Comparison of ENCODE assay signal across 15 cellular contexts in the genomic region with DNA sequence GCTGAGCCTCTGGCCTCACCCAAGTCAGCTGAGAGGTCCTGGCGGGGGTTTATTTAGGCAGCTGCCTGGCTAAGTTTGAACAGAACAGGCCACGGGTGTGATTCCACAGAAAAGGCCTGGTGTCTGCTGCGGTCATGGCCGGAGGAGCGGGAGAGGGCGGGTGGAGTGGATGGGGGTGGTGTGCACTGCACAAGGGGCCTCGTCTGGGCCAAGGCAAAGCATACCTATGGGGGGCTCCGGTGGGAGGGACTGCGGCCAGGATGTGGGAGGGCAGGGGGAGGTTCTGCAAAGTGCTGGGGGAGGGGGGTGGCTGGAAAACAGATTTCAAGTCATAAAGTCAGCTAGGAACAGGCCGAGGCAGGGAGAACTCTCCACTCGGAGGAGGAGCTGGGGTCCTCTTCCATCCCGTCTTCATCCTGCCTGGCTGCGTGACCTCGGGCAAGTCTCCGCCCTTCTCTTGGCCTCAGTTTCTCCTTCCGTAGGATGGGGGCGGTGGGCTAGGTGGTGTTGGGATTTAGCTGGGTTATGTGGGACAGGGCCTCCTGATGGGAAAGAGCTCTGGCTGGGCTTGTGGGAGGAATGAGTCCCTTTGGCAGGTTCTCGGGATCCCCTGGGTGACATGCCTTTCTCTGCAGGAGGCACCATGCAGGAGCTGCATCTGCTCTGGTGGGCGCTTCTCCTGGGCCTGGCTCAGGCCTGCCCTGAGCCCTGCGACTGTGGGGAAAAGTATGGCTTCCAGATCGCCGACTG. TPM values are rescaled to one million over a fixed set of nuclear protein-coding genes. Genes with fewer than 3 reads are reported as not detected.
DNase-seq lines count a peak whose midpoint lies in the region; ATAC-seq and TF ChIP-seq lines count a peak whose summit lies in the region.
"Had no signal": no experiment of that assay in that cellular context is flagged by ENCODE, and none has a peak within 500 bp of the region (broad histone marks: within the 10 kb centered on the region; RNA-seq: fewer than 3 reads in every experiment).

No MANE protein-coding gene starts in this region.

- no peak overlapping the region for H3K27ac Mint-ChIP-seq in T-helper 2 cell treated with Interferon-gamma antibody and Interleukin-4, amounts not matched to agents 5 μg/mL and 100 μg/mL, for 36 hours

- no peak overlapping the region for H3K9ac ChIP-seq in muscle layer of colon (ENCODE audit: low read length)

- H3K4me3 ChIP-seq in fibroblast of the aortic adventitia (ENCODE audit: low read depth, low read length) (peak overlapping the region; percentile 77), muscle layer of colon (ENCODE audit: low read depth in 1 of 2, low read length in 2 of 2) (peak overlapping the region; percentile 8 to 62), thyroid gland (replicated peaks in 1 of 3) (peak overlapping the region in 1 of 3 donors; percentile 32)
- H3K4me3 ChIP-seq: body of pancreas, HAP-1 had no signal

- H3K27ac ChIP-seq in muscle layer of colon (ENCODE audit: low read depth, low read length) (peak overlapping the region; percentile 64), thyroid gland (peak overlapping the region; percentile 82 to 93 (median 83))

- TF ChIP-seq CTCF in fibroblast of the aortic adventitia (IDR thresholded peaks at IDR 0.05; ENCODE audit: insufficient read depth, low read length) = no peak
- TF ChIP-seq CTCF in thyroid gland (IDR thresholded peaks at IDR 0.05) = no peak

- TF ChIP-seq POLR2A in thyroid gland (IDR thresholded peaks at IDR 0.05) = no peak

- no peak overlapping the region for H3K4me3 Mint-ChIP-seq in T-helper 2 cell treated with Interferon-gamma antibody and Interleukin-4, amounts not matched to agents 5 μg/mL and 100 μg/mL, for 36 hours

- H3K9me3 ChIP-seq in muscle layer of colon (ENCODE audit: low read length) = no peaks in the 10 kb centered on the region
- H3K9me3 ChIP-seq in thyroid gland = no peaks in the 10 kb centered on the region
- H3K9me3 ChIP-seq: body of pancreas, HAP-1 had no signal

- H3K36me3 ChIP-seq in muscle layer of colon (ENCODE audit: insufficient read depth, low read length) = no peaks in the 10 kb centered on the region
- no peaks in the 10 kb centered on the region for H3K36me3 ChIP-seq in thyroid gland
- H3K36me3 ChIP-seq: HAP-1 had no signal

- intact Hi-C loops in thyroid gland (cut with DNase I) = no loop called here

- no peaks in the 10 kb centered on the region for H3K4me1 Mint-ChIP-seq in T-helper 2 cell treated with Interferon-gamma antibody and Interleukin-4, amounts not matched to agents 5 μg/mL and 100 μg/mL, for 36 hours (ENCODE audit: low read depth)

- peak; percentile 17 for DNase-seq in SW480 (ENCODE audit: low spot score)
- peak; percentile 74 for DNase-seq in fibroblast of the aortic adventitia (ENCODE audit: low read depth)
- peak; percentile 70 to 79 for DNase-seq in thyroid gland
- no peak for DNase-seq in stimulated activated naive CD8-positive, alpha-beta T cell treated with anti-CD3 and anti-CD28 coated beads, Interleukin-15, Interleukin-2, amounts not matched to agents 100 U/mL and 50 U/mL, for 24 hours
- no peak for DNase-seq in activated T-cell treated with anti-CD3 and anti-CD28 coated beads, Interleukin-2, amount 50 U/mL, for 48 hours
- DNase-seq in T-helper 2 cell treated with Interferon-gamma antibody and Interleukin-4, amounts not matched to agents 5 μg/mL and 100 μg/mL, for 36 hours (ENCODE audit: low spot score) = no peak
- DNase-seq: MM.1S; stimulated activated CD4-positive, alpha-beta T cell treated with anti-CD3 and anti-CD28 coated beads, Interleukin-4, amount 100 ng/mL, for 24 hours had no signal

- H3K4me1 ChIP-seq in muscle layer of colon (ENCODE audit: insufficient read depth, low read length) (peaks cover 51% of the 10 kb centered on the region), thyroid gland (peaks cover 33 to 73% of the 10 kb centered on the region in 2 donors)

- H3K27me3 ChIP-seq in muscle layer of colon (ENCODE audit: control insufficient read depth in 1 of 2, insufficient read depth in 2 of 2, low read length in 2 of 2) = no peaks in the 10 kb centered on the region
- H3K27me3 ChIP-seq in thyroid gland = no peaks in the 10 kb centered on the region
- H3K27me3 ChIP-seq: body of pancreas had no signal

- H3K36me3 Mint-ChIP-seq in T-helper 2 cell treated with Interferon-gamma antibody and Interleukin-4, amounts not matched to agents 5 μg/mL and 100 μg/mL, for 36 hours (ENCODE audit: low read depth) = no peaks in the 10 kb centered on the region

- ATAC-seq in stimulated activated naive CD8-positive, alpha-beta T cell treated with anti-CD3 and anti-CD28 coated beads, Interleukin-15, Interleukin-2, amounts not matched to agents 100 U/mL and 50 U/mL, for 24 hours = no peak
- ATAC-seq in HG02623 (IDR thresholded peaks at IDR 0.05; ENCODE audit: unreplicated experiment) = no peak

- H3K27me3 Mint-ChIP-seq in T-helper 2 cell treated with Interferon-gamma antibody and Interleukin-4, amounts not matched to agents 5 μg/mL and 100 μg/mL, for 36 hours (ENCODE audit: low read depth) = peaks cover 2% of the 10 kb centered on the region

- no peaks in the 10 kb centered on the region for H3K9me3 Mint-ChIP-seq in T-helper 2 cell treated with Interferon-gamma antibody and Interleukin-4, amounts not matched to agents 5 μg/mL and 100 μg/mL, for 36 hours

- WGBS in thyroid gland, 2 donors = 37 to 48% methylated on average over 18 to 21 of the region's 22 CpGs

RNA-seq across cellular contexts. Expression of gene ISLR, which starts 0.9 kb away (rescaled TPM):
- 163 and 243 TPM in 2 replicates for total RNA-seq in fibroblast of the aortic adventitia (ENCODE audit: low replicate concordance)
- total RNA-seq in thyroid gland = 100 to 1,000 TPM in 2 of 4 donors, 10 to 100 TPM in 2; 90.8 to 151 (median 97.7) TPM
- total RNA-seq: activated CD8-positive, alpha-beta memory T cell treated with anti-CD3 and anti-CD28 coated beads for 36 hours; mononuclear cell; NCI-H460 had no signal

RNA-seq across cellular contexts. Expression of gene STRA6, which starts 28.2 kb away (rescaled TPM):
- 0.18 and 0.25 TPM in 2 replicates for total RNA-seq in fibroblast of the aortic adventitia (ENCODE audit: low replicate concordance)
- not detected for total RNA-seq in thyroid gland
- total RNA-seq: activated CD8-positive, alpha-beta memory T cell treated with anti-CD3 and anti-CD28 coated beads for 36 hours; body of pancreas; mononuclear cell had no signal

RNA-seq across cellular contexts. Expression of gene ISLR2, which starts 44.0 kb away (rescaled TPM):
- total RNA-seq in fibroblast of the aortic adventitia (ENCODE audit: low replicate concordance) = 0.36 and 0.90 TPM in 2 replicates
- under 1 TPM in 1 of 4 donors, not detected in 3; 0.40 TPM for total RNA-seq in thyroid gland
- total RNA-seq: activated CD8-positive, alpha-beta memory T cell treated with anti-CD3 and anti-CD28 coated beads for 36 hours; body of pancreas; mononuclear cell; NCI-H460 had no signal

Comparison
In these comparisons a context has a peak if more than half of its experiments do, and no peak if none do; other contexts are left out.
1. DNase-seq: peak in SW480 (single experiment), fibroblast of the aortic adventitia (single experiment) and thyroid gland (2 of 2); none in stimulated activated naive CD8-positive, alpha-beta T cell treated with anti-CD3 and anti-CD28 coated beads, Interleukin-15, Interleukin-2, amounts not matched to agents 100 U/mL and 50 U/mL, for 24 hours (single experiment), activated T-cell treated with anti-CD3 and anti-CD28 coated beads, Interleukin-2, amount 50 U/mL, for 48 hours (0 of 2) and T-helper 2 cell treated with Interferon-gamma antibody and Interleukin-4, amounts not matched to agents 5 μg/mL and 100 μg/mL, for 36 hours (single experiment).